Comparison of ENCODE assay signal across 16 cellular contexts in the genomic region with DNA sequence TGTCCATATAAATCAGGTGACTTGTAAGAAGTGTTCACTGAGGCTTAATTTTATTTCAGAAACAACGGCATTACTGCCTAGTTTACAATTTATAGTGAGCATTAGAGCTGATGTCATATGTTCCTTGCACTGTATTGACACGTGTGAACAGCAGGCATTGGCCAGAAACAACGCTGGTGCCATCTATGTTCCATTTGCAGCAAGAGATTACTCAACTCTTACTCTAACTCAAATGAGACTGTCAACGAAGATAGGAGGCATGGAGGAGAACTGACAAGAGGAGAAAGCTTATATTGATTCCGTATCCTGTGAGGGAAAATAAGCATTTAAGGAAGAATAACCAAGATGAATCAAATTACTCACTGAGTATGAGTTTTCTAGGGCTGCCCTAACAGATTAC. TPM values are rescaled to one million over a fixed set of nuclear protein-coding genes. Genes with fewer than 3 reads are reported as not detected.
A peak's percentile ranks its signal among the peaks of the same experiment; 100 is the strongest.
DNase-seq lines count a peak whose midpoint lies in the region; ATAC-seq and TF ChIP-seq lines count a peak whose summit lies in the region.
"Had no signal": no experiment of that assay in that cellular context is flagged by ENCODE, and none has a peak within 500 bp of the region (broad histone marks: within the 10 kb centered on the region; RNA-seq: fewer than 3 reads in every experiment).

No MANE protein-coding gene starts in this region.

- TF ChIP-seq CTCF in LNCAP (IDR thresholded peaks at IDR 0.05) (peak; percentile 30; the same call in 1 of the 2 replicates), astrocyte of the spinal cord (IDR thresholded peaks at IDR 0.05; ENCODE audit: low read depth, low read length) (peak; percentile 7), left lung (IDR thresholded peaks at IDR 0.05) (no peak)

- DNase-seq in DMS153 (lab: John Stamatoyannopoulos, UW): peak; percentile 31
- DNase-seq in DMS153 treated with DMSO at 0.1 percent for 48 hours (lab: John Stamatoyannopoulos, UW; ENCODE audit: unreplicated experiment): no peak
- DNase-seq in astrocyte of the spinal cord (ENCODE audit: low read depth, low spot score): peak; percentile 23
- no peak for DNase-seq in left lung
- no peak for DNase-seq in activated CD8-positive, alpha-beta memory T cell treated with anti-CD3 and anti-CD28 coated beads, Interleukin-2, amount 50 U/mL, for 4 hours
- DNase-seq in putamen (ENCODE audit: low spot score): no peak
- DNase-seq in SW 1271 (lab: John Stamatoyannopoulos, UW): no peak
- DNase-seq: CD4-positive, CD25-positive, alpha-beta regulatory T cell; effector memory CD8-positive, alpha-beta T cell; KBM-7; NCI-H1694 treated with DMSO at 0.1 percent for 48 hours; NCI-H446 treated with DMSO at 0.1 percent for 48 hours; nephron progenitor cell; PC-9 had no signal

- intact Hi-C loops in left lung (cut with DNase I): no loop called here

- ATAC-seq in left lung: peak; percentile 53
- ATAC-seq: effector memory CD8-positive, alpha-beta T cell had no signal

- no peaks in the 10 kb centered on the region for H3K9me3 ChIP-seq in left lung

- H3K4me3 ChIP-seq in astrocyte of the spinal cord (ENCODE audit: low read depth, low read length) (no peak overlapping the region), left lung (no peak overlapping the region)
- H3K4me3 ChIP-seq: PC-9 had no signal

- H3K27ac ChIP-seq in left lung: no peak overlapping the region
- H3K27ac ChIP-seq: HL-60, PC-9 had no signal

- H3K36me3 ChIP-seq in left lung: no peaks in the 10 kb centered on the region

- in situ Hi-C loops in astrocyte of the spinal cord (cut with HindIII; ENCODE audit: low sequenced_read_pairs): no loop called here

- H3K27me3 ChIP-seq in left lung: no peaks in the 10 kb centered on the region

- H3K4me1 ChIP-seq in left lung: no peaks in the 10 kb centered on the region

RNA-seq across cellular contexts. Expression of a gene that starts 48.4 kb away (rescaled TPM):
- total RNA-seq in left lung: 1 to 10 TPM; 1.6 to 2.0 TPM

Comparison
In these comparisons a context has a peak if more than half of its experiments do, and no peak if none do; other contexts are left out.
1. DNase-seq: peak in DMS153 (single experiment) and astrocyte of the spinal cord (single experiment); none in DMS153 treated with DMSO at 0.1 percent for 48 hours (single experiment), left lung (0 of 2), activated CD8-positive, alpha-beta memory T cell treated with anti-CD3 and anti-CD28 coated beads, Interleukin-2, amount 50 U/mL, for 4 hours (single experiment), putamen (single experiment) and SW 1271 (0 of 2).
2. CTCF ChIP-seq: peak in LNCAP (single experiment) and astrocyte of the spinal cord (single experiment); none in left lung (0 of 2).